In the genomic region with DNA sequence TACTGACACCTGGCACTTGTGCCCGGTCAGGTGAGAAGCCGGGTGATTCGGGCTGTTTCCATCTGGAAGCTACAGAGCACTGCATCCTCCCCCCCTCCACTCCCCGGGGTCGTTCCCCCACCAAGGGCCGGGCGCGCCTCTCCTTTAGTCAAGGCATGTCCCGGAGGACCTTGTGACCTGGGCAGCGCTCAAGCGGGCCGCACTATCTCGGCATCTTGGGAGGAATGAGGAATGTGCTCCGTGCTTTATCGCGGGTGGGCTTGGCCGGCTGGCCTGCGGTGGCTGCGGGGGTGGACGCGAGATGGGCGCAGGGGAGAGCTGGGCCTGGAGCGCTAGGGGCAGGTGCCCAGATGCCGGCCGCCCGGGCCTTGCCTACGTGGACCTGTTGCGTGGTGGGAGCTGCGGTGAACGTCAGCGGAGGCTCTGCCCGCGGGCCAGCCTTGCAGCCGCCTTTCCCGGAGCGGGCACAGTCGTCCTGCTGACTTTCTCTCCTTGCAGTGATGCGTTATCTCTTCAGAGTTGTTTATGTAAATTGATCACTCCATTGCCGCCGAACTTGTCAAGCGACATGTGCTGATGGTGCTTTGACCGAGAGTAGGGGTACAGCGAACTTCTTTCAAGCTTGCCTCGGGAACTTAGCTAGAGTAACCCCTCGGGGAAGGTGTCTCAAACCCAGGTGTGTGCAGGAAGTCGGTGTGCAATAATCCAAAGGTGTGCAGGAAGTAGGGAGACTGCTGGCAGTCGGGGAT, we compare ENCODE assay signal across 8 cellular contexts. TPM values are rescaled to one million over a fixed set of nuclear protein-coding genes. Genes with fewer than 3 reads are reported as not detected.
DNase-seq lines count a peak whose midpoint lies in the region; ATAC-seq and TF ChIP-seq lines count a peak whose summit lies in the region.

No MANE protein-coding gene starts in this region.

- 11 to 16% methylated on average over 47 of the region's 47 CpGs for WGBS in lung, 2 donors

- H3K4me1 ChIP-seq in lung (ENCODE audit: control insufficient read depth in 2 of 2, insufficient read depth in 2 of 2, low read length in 2 of 2) (peaks cover 5 to 8% of the 10 kb centered on the region in 2 donors), subcutaneous abdominal adipose tissue (ENCODE audit: control insufficient read depth in 5 of 5, insufficient read depth in 5 of 5, low read length in 5 of 5) (peaks cover 2 to 28% (median 26%) of the 10 kb centered on the region in 5 donors)

- in situ Hi-C loops in SK-MEL-5 (cut with HindIII; ENCODE audit: low pct_unique_long_range_greater_than_20kb, low sequenced_read_pairs): no loop called here

- peak overlapping the region in 1 of 2 donors; percentile 59 for H3K27ac ChIP-seq in lung (ENCODE audit: low read depth in 1 of 2, low read length in 1 of 2)
- no peak overlapping the region for H3K27ac ChIP-seq in subcutaneous abdominal adipose tissue (ENCODE audit: low read depth, low read length)

- H3K27me3 ChIP-seq in lung (ENCODE audit: control insufficient read depth, insufficient read depth) (no peaks in the 10 kb centered on the region), subcutaneous abdominal adipose tissue (ENCODE audit: control insufficient read depth in 5 of 5, insufficient read depth in 4 of 5, low read length in 5 of 5) (peaks cover 0 to 23% (median 4%) of the 10 kb centered on the region in 5 donors)

- no peaks in the 10 kb centered on the region for H3K36me3 ChIP-seq in lung (ENCODE audit: control insufficient read depth in 2 of 2, insufficient read depth in 2 of 2, low read length in 2 of 2)
- no peaks in the 10 kb centered on the region for H3K36me3 ChIP-seq in subcutaneous abdominal adipose tissue (ENCODE audit: control insufficient read depth in 5 of 5, insufficient read depth in 5 of 5, low read length in 5 of 5)

- TF ChIP-seq CTCF in lung (IDR thresholded peaks at IDR 0.05; ENCODE audit: control extremely low read depth, extremely low read depth): no peak

- H3K9me3 ChIP-seq in lung (ENCODE audit: control insufficient read depth in 2 of 2, insufficient read depth in 1 of 2, low read length in 1 of 2): no peaks in the 10 kb centered on the region
- H3K9me3 ChIP-seq in subcutaneous abdominal adipose tissue (ENCODE audit: control insufficient read depth in 5 of 5, low read length in 5 of 5): no peaks in the 10 kb centered on the region

- no peak for ATAC-seq in lung (ENCODE audit: insufficient read depth, low FRiP score)

- peak; percentile 56 for DNase-seq in NCI-H2171 treated with DMSO at 0.1 percent for 48 hours (lab: John Stamatoyannopoulos, UW)
- no peak for DNase-seq in NCI-H2171 (lab: John Stamatoyannopoulos, UW)
- DNase-seq in SK-MEL-5 (ENCODE audit: low read depth, low spot score): peak; percentile 20
- peak; percentile 55 for DNase-seq in dermis blood vessel endothelial cell
- peak; percentile 35 for DNase-seq in lung (ENCODE audit: low spot score)
- DNase-seq in NOMO-1 treated with DMSO at 0.1 percent for 48 hours (lab: John Stamatoyannopoulos, UW; ENCODE audit: unreplicated experiment): no peak
- no peak for DNase-seq in inferior parietal cortex (ENCODE audit: extremely low spot score)

- peak overlapping the region in 2 of 5 donors; percentile 70 to 78 for H3K9ac ChIP-seq in subcutaneous abdominal adipose tissue (ENCODE audit: low read length in 5 of 5)

- H3K4me3 ChIP-seq in lung (peak overlapping the region; percentile 66), subcutaneous abdominal adipose tissue (ENCODE audit: low read depth in 1 of 5, low read length in 5 of 5) (peak overlapping the region; percentile 69 to 88 (median 84))

RNA-seq across cellular contexts. Expression of gene LRRC1, which starts 1.1 kb away (rescaled TPM):
- total RNA-seq in SK-MEL-5 (2014; rRNA removed; shearing (Covaris generic)): 28.1 and 30.4 TPM in 2 replicates
- 22.5 and 23.0 TPM in 2 replicates for polyA plus RNA-seq in SK-MEL-5 (2015; cell fraction: cytosol; rRNA removed)
- polyA plus RNA-seq in SK-MEL-5 (2015; cell fraction: nucleus; rRNA removed): 32.6 and 36.6 TPM in 2 replicates
- total RNA-seq in dermis blood vessel endothelial cell: 60.1 and 68.8 TPM in 2 replicates
- 10 to 100 TPM; 11.0 to 19.9 TPM for total RNA-seq in lung
- polyA plus RNA-seq in lung: 1 to 10 TPM; 4.8 to 8.9 TPM

Comparison
In these comparisons a context has a peak if more than half of its experiments do, and no peak if none do; other contexts are left out.
1. DNase-seq: peak in NCI-H2171 treated with DMSO at 0.1 percent for 48 hours (single experiment), SK-MEL-5 (single experiment), dermis blood vessel endothelial cell (single experiment) and lung (single experiment); none in NCI-H2171 (single experiment), NOMO-1 treated with DMSO at 0.1 percent for 48 hours (single experiment) and inferior parietal cortex (single experiment).